In genomic region chr5:64570395-64570996, GRCh38 we compare ENCODE assay signal across 16 cellular contexts.
"Had no signal": no experiment of that assay in that cellular context is flagged by ENCODE, and none has a peak within 500 bp of the region (broad histone marks: within the 10 kb centered on the region; RNA-seq: fewer than 3 reads in every experiment).

No MANE protein-coding gene starts in this region.

- H3K9me3 ChIP-seq: Peyer's patch, SJSA1 had no signal

- H3K4me3 ChIP-seq: Peyer's patch, SJSA1 had no signal

- H3K4me1 ChIP-seq: Peyer's patch, SJSA1 had no signal

- H3K27me3 ChIP-seq: Peyer's patch, SJSA1 had no signal

- H3K36me3 ChIP-seq: Peyer's patch, SJSA1 had no signal

- DNase-seq: activated CD4-positive, alpha-beta T cell treated with anti-CD3 and anti-CD28 coated beads for 4 hours; activated CD8-positive, alpha-beta memory T cell treated with anti-CD3 and anti-CD28 coated beads, Interleukin-2, amount 50 U/mL, for 4 hours; activated CD8-positive, alpha-beta T cell treated with anti-CD3 and anti-CD28 coated beads for 36 hours; activated gamma-delta T cell treated with Interleukin-2 at 50 U/mL for 16 hours; activated naive CD4-positive, alpha-beta T cell treated with anti-CD3 and anti-CD28 coated beads, Interleukin-2, amount 10 ng/mL, durations not matched to agents 7 days and 5 days; activated naive CD8-positive, alpha-beta T cell treated with anti-CD3 and anti-CD28 coated beads for 36 hours; activated T-cell treated with anti-CD3 and anti-CD28 coated beads, Interleukin-2, amount 50 U/mL, for 72 hours; cerebellar nuclear complex; KG1; NCI-H1092; NCI-H187; NCI-H524 treated with DMSO at 0.1 percent for 48 hours; OCI-M1; Peyer's patch; SHP77 had no signal
